Comparison of ENCODE assay signal across 1 cellular context in genomic region chr19:18417250-18418033, GRCh38.
TF ChIP-seq lines count a peak whose summit lies in the region.

No MANE protein-coding gene starts in this region.

TF ChIP-seq in HEK293, 187 proteins besides CTCF, POLR2A, EP300 and RAD21 (continued from another document and continues in another):
- TF ChIP-seq, protein P1, sequence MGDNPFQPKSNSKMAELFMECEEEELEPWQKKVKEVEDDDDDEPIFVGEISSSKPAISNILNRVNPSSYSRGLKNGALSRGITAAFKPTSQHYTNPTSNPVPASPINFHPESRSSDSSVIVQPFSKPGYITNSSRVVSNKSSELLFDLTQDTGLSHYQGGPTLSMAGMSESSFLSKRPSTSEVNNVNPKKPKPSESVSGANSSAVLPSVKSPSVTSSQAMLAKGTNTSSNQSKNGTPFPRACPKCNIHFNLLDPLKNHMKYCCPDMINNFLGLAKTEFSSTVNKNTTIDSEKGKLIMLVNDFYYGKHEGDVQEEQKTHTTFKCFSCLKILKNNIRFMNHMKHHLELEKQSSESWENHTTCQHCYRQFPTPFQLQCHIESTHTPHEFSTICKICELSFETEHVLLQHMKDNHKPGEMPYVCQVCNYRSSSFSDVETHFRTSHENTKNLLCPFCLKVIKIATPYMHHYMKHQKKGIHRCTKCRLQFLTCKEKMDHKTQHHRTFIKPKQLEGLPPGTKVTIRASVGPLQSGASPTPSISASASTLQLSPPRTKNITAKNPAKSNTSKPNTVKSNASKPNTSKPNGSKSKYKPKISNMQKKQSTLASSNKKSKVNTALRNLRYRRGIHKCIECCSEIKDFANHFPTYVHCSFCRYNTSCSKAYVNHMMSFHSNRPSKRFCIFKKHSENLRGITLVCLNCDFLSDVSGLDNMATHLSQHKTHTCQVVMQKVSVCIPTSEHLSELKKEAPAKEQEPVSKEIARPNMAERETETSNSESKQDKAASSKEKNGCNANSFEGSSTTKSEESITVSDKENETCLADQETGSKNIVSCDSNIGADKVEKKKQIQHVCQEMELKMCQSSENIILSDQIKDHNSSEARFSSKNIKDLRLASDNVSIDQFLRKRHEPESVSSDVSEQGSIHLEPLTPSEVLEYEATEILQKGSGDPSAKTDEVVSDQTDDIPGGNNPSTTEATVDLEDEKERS (tag by site-specific recombination; IDR thresholded peaks at IDR 0.05), result no peak
- TF ChIP-seq, protein P2, sequence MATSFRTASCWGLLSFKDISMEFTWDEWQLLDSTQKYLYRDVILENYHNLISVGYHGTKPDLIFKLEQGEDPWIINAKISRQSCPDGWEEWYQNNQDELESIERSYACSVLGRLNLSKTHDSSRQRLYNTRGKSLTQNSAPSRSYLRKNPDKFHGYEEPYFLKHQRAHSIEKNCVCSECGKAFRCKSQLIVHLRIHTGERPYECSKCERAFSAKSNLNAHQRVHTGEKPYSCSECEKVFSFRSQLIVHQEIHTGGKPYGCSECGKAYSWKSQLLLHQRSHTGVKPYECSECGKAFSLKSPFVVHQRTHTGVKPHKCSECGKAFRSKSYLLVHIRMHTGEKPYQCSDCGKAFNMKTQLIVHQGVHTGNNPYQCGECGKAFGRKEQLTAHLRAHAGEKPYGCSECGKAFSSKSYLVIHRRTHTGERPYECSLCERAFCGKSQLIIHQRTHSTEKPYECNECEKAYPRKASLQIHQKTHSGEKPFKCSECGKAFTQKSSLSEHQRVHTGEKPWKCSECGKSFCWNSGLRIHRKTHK (tag by site-specific recombination; IDR thresholded peaks at IDR 0.05), result no peak
- no peak for TF ChIP-seq ATF2 (tag by site-specific recombination; IDR thresholded peaks at IDR 0.05; ENCODE audit: low read depth)
- TF ChIP-seq ZNF560 (tag by site-specific recombination; IDR thresholded peaks at IDR 0.05; ENCODE audit: borderline replicate concordance), result no peak
- TF ChIP-seq FEZF1 (tag by site-specific recombination; IDR thresholded peaks at IDR 0.05), result no peak
- no peak; the same call in 1 of the 2 replicates for TF ChIP-seq ZNF843 (tag by site-specific recombination; IDR thresholded peaks at IDR 0.05)
- TF ChIP-seq ZNF2 (tag by site-specific recombination; IDR thresholded peaks at IDR 0.05), result peak; percentile 16; the same call in 1 of the 2 replicates
- peak; percentile 97; the same call in 1 of the 2 replicates for TF ChIP-seq ZNF768 (tag by site-specific recombination; IDR thresholded peaks at IDR 0.05)
- peak; percentile 80 for TF ChIP-seq KLF9 (tag by site-specific recombination; IDR thresholded peaks at IDR 0.05; ENCODE audit: low read depth)
- TF ChIP-seq, protein P3, sequence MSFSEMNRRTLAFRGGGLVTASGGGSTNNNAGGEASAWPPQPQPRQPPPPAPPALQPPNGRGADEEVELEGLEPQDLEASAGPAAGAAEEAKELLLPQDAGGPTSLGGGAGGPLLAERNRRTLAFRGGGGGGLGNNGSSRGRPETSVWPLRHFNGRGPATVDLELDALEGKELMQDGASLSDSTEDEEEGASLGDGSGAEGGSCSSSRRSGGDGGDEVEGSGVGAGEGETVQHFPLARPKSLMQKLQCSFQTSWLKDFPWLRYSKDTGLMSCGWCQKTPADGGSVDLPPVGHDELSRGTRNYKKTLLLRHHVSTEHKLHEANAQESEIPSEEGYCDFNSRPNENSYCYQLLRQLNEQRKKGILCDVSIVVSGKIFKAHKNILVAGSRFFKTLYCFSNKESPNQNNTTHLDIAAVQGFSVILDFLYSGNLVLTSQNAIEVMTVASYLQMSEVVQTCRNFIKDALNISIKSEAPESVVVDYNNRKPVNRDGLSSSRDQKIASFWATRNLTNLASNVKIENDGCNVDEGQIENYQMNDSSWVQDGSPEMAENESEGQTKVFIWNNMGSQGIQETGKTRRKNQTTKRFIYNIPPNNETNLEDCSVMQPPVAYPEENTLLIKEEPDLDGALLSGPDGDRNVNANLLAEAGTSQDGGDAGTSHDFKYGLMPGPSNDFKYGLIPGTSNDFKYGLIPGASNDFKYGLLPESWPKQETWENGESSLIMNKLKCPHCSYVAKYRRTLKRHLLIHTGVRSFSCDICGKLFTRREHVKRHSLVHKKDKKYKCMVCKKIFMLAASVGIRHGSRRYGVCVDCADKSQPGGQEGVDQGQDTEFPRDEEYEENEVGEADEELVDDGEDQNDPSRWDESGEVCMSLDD (tag by site-specific recombination; IDR thresholded peaks at IDR 0.05), result peak; percentile 46; the same call in 1 of the 2 replicates
- peak; percentile 88 for TF ChIP-seq ZBTB20 (tag by site-specific recombination; IDR thresholded peaks at IDR 0.05)
- TF ChIP-seq ZNF155 (tag by site-specific recombination; IDR thresholded peaks at IDR 0.05), result no peak
- TF ChIP-seq ZNF211 (tag by site-specific recombination; IDR thresholded peaks at IDR 0.05; ENCODE audit: low read depth), result no peak
- TF ChIP-seq ZSCAN23 (tag by site-specific recombination; IDR thresholded peaks at IDR 0.05), result peak; percentile 67; the same call in 1 of the 2 replicates
- TF ChIP-seq SCRT2 (tag by site-specific recombination; IDR thresholded peaks at IDR 0.05), result no peak
- no peak for TF ChIP-seq ZNF23 (tag by site-specific recombination; IDR thresholded peaks at IDR 0.05; ENCODE audit: borderline replicate concordance)
- TF ChIP-seq SCRT1 (tag by site-specific recombination; IDR thresholded peaks at IDR 0.05; ENCODE audit: borderline replicate concordance), result no peak
- TF ChIP-seq ZNF501 (tag by site-specific recombination; IDR thresholded peaks at IDR 0.05), result 0 out of 2 replicates have a peak, but pooled peaks have one; percentile 40
- TF ChIP-seq ZNF555 (tag by site-specific recombination; conservative IDR thresholded peaks at IDR 0.05), result no peak
- TF ChIP-seq ZBTB7A (tag by site-specific recombination; IDR thresholded peaks at IDR 0.05; ENCODE audit: low read depth), result 0 out of 2 replicates have a peak, but pooled peaks have one; percentile 38
- TF ChIP-seq, protein P4, sequence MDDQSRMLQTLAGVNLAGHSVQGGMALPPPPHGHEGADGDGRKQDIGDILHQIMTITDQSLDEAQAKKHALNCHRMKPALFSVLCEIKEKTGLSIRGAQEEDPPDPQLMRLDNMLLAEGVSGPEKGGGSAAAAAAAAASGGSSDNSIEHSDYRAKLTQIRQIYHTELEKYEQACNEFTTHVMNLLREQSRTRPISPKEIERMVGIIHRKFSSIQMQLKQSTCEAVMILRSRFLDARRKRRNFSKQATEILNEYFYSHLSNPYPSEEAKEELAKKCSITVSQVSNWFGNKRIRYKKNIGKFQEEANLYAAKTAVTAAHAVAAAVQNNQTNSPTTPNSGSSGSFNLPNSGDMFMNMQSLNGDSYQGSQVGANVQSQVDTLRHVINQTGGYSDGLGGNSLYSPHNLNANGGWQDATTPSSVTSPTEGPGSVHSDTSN (CRISPR knock-in tag; IDR thresholded peaks at IDR 0.05), result 0 out of 2 replicates have a peak, but pooled peaks have one; percentile 42
- TF ChIP-seq ZNF449 (tag by site-specific recombination; IDR thresholded peaks at IDR 0.05), result peak; percentile 41; the same call in 1 of the 2 replicates
- 0 out of 2 replicates have a peak, but pooled peaks have one; percentile 28 for TF ChIP-seq ZNF660 (tag by site-specific recombination; IDR thresholded peaks at IDR 0.05)
- no peak for TF ChIP-seq YY1 (tag by site-specific recombination; IDR thresholded peaks at IDR 0.05)
- no peak for TF ChIP-seq ZNF658 (tag by site-specific recombination; IDR thresholded peaks at IDR 0.05)
- TF ChIP-seq ZNF610 (tag by site-specific recombination; IDR thresholded peaks at IDR 0.05; ENCODE audit: borderline replicate concordance), result no peak
- no peak for TF ChIP-seq ZFHX2 (tag by site-specific recombination; conservative IDR thresholded peaks at IDR 0.05)
- TF ChIP-seq ZNF670 (tag by site-specific recombination; IDR thresholded peaks at IDR 0.05; ENCODE audit: low read depth), result no peak
- no peak for TF ChIP-seq ZNF394 (tag by site-specific recombination; IDR thresholded peaks at IDR 0.05; ENCODE audit: borderline replicate concordance)
- no peak for TF ChIP-seq ZNF280C (tag by site-specific recombination; IDR thresholded peaks at IDR 0.05)
- TF ChIP-seq ZNF174 (tag by site-specific recombination; IDR thresholded peaks at IDR 0.05), result no peak
- TF ChIP-seq ZNF777 (tag by site-specific recombination; IDR thresholded peaks at IDR 0.05; ENCODE audit: borderline replicate concordance), result no peak
- no peak for TF ChIP-seq ZNF600 (tag by site-specific recombination; IDR thresholded peaks at IDR 0.05)
- peak; percentile 24 for TF ChIP-seq ZBTB8A (tag by site-specific recombination; IDR thresholded peaks at IDR 0.05)
- TF ChIP-seq ZNF112 (tag by site-specific recombination; IDR thresholded peaks at IDR 0.05), result no peak
- TF ChIP-seq ZNF292 (tag by site-specific recombination; IDR thresholded peaks at IDR 0.05; ENCODE audit: borderline replicate concordance, low read depth), result no peak
- no peak for TF ChIP-seq ZNF138 (tag by site-specific recombination; IDR thresholded peaks at IDR 0.05; ENCODE audit: borderline replicate concordance)
- no peak; the same call in 1 of the 2 replicates for TF ChIP-seq WT1 (tag by site-specific recombination; IDR thresholded peaks at IDR 0.05)
- no peak for TF ChIP-seq ZNF202 (tag by site-specific recombination; IDR thresholded peaks at IDR 0.05; ENCODE audit: borderline replicate concordance)
- no peak for TF ChIP-seq ZNF302 (tag by site-specific recombination; IDR thresholded peaks at IDR 0.05; ENCODE audit: low read depth)
- TF ChIP-seq ZNF324 (tag by site-specific recombination; IDR thresholded peaks at IDR 0.05), result peak; percentile 53
- no peak for TF ChIP-seq ZNF114 (tag by site-specific recombination; IDR thresholded peaks at IDR 0.05)
- TF ChIP-seq GLI4 (tag by site-specific recombination; IDR thresholded peaks at IDR 0.05), result no peak
- peak; percentile 96 for TF ChIP-seq ZBTB11 (tag by site-specific recombination; conservative IDR thresholded peaks at IDR 0.05; ENCODE audit: low read depth)
- peak; percentile 63; the same call in 1 of the 2 replicates for TF ChIP-seq KLF17 (tag by site-specific recombination; IDR thresholded peaks at IDR 0.05)
